Comparison of ENCODE assay signal across 1 cellular context in genomic region chr6:72740135-72740534, GRCh38.
TF ChIP-seq lines count a peak whose summit lies in the region.

No MANE protein-coding gene starts in this region.

TF ChIP-seq in GM12878, 131 proteins besides CTCF, POLR2A, EP300 and RAD21 (continued from another document):
- peak; percentile 84 for TF ChIP-seq ATF2 (IDR thresholded peaks at IDR 0.05; ENCODE audit: low read length)
- peak in 1 of 2 experiments; percentile 62; a peak in 2 of 4 replicates for TF ChIP-seq ETV6 (conservative IDR thresholded peaks at IDR 0.05 in 1 of 2, IDR thresholded peaks at IDR 0.05 in 1 of 2; ENCODE audit: borderline replicate concordance in 1 of 2, low read depth in 1 of 2)
- TF ChIP-seq ZNF207 (IDR thresholded peaks at IDR 0.05; ENCODE audit: borderline replicate concordance), result no peak
- no peak for TF ChIP-seq HDAC2 (IDR thresholded peaks at IDR 0.05)
- peak; percentile 88 for TF ChIP-seq BCL11A (IDR thresholded peaks at IDR 0.05; ENCODE audit: low read depth, low read length)
- no peak for TF ChIP-seq RFX5 (IDR thresholded peaks at IDR 0.05; ENCODE audit: low read depth, low read length)
- no peak for TF ChIP-seq E2F8 (IDR thresholded peaks at IDR 0.05; ENCODE audit: low read depth, partially characterized antibody)
- TF ChIP-seq NBN (IDR thresholded peaks at IDR 0.05), result 0 out of 2 replicates have a peak, but pooled peaks have one; percentile 24
- no peak for TF ChIP-seq SMAD5 (IDR thresholded peaks at IDR 0.05; ENCODE audit: low read depth)
- peak; percentile 95 for TF ChIP-seq JUNB (IDR thresholded peaks at IDR 0.05)
- peak; percentile 51; the same call in 1 of the 2 replicates for TF ChIP-seq ZNF217 (IDR thresholded peaks at IDR 0.05)
- TF ChIP-seq MTA3 (IDR thresholded peaks at IDR 0.05; ENCODE audit: borderline replicate concordance, low read length), result 0 out of 2 replicates have a peak, but pooled peaks have one; percentile 59
- TF ChIP-seq BHLHE40 (IDR thresholded peaks at IDR 0.05; ENCODE audit: borderline replicate concordance in 1 of 2, low read depth in 2 of 2, low read length in 1 of 2), result 0 out of 4 replicates have a peak, but pooled peaks of 1 of the 2 experiments have one; percentile 6
- TF ChIP-seq RUNX3 (IDR thresholded peaks at IDR 0.05; ENCODE audit: low read length), result peak; percentile 80
- TF ChIP-seq CBFB (IDR thresholded peaks at IDR 0.05; ENCODE audit: low read depth), result no peak; the same call in 1 of the 2 replicates
- 0 out of 2 replicates have a peak, but pooled peaks have one; percentile 56 for TF ChIP-seq MEF2A (IDR thresholded peaks at IDR 0.05; ENCODE audit: insufficient read depth, low read depth, low read length)
- peak; percentile 87 for TF ChIP-seq EED (IDR thresholded peaks at IDR 0.05; ENCODE audit: low read depth)
- TF ChIP-seq NFIC (IDR thresholded peaks at IDR 0.05; ENCODE audit: low read depth, low read length), result peak; percentile 80
- peak in 1 of 2 experiments; percentile 27; a peak in 1 of 4 replicates for TF ChIP-seq CEBPB (IDR thresholded peaks at IDR 0.05; ENCODE audit: borderline replicate concordance in 1 of 2, low read depth in 2 of 2, low read length in 2 of 2)
- TF ChIP-seq RELB (IDR thresholded peaks at IDR 0.05; ENCODE audit: low read depth), result peak; percentile 62
- TF ChIP-seq CHD4 (IDR thresholded peaks at IDR 0.05), result no peak
- TF ChIP-seq SRF (IDR thresholded peaks at IDR 0.05; ENCODE audit: low read depth in 2 of 2, low read length in 2 of 2), result 0 out of 4 replicates have a peak, but pooled peaks of 1 of the 2 experiments have one; percentile 54
- peak; percentile 24 for TF ChIP-seq SKIL (IDR thresholded peaks at IDR 0.05; ENCODE audit: low read depth, poor library complexity, severe bottlenecking)
- TF ChIP-seq SMAD1 (IDR thresholded peaks at IDR 0.05; ENCODE audit: low read depth, partially characterized antibody), result no peak
- TF ChIP-seq YBX1 (IDR thresholded peaks at IDR 0.05), result no peak
- TF ChIP-seq IKZF2 (IDR thresholded peaks at IDR 0.05), result peak; percentile 82 to 87
- no peak for TF ChIP-seq HDAC6 (IDR thresholded peaks at IDR 0.05; ENCODE audit: unreplicated experiment)
- peak; percentile 50 for TF ChIP-seq ATF7 (IDR thresholded peaks at IDR 0.05; ENCODE audit: low read depth)
- TF ChIP-seq ATF3 (IDR thresholded peaks at IDR 0.05; ENCODE audit: borderline replicate concordance, extremely low read depth, low read depth, low read length), result no peak
- TF ChIP-seq ZBED1 (IDR thresholded peaks at IDR 0.05; ENCODE audit: borderline replicate concordance), result peak; percentile 43; the same call in 1 of the 2 replicates
- TF ChIP-seq IKZF1 (conservative IDR thresholded peaks at IDR 0.05), result peak; percentile 64
- TF ChIP-seq MYB (IDR thresholded peaks at IDR 0.05; ENCODE audit: borderline replicate concordance, low read depth, low read length), result 0 out of 2 replicates have a peak, but pooled peaks have one; percentile 34
- 0 out of 2 replicates have a peak, but pooled peaks have one; percentile 12 for TF ChIP-seq GATAD2B (conservative IDR thresholded peaks at IDR 0.05; ENCODE audit: low read depth)
- TF ChIP-seq MTA2 (IDR thresholded peaks at IDR 0.05; ENCODE audit: low read depth), result peak; percentile 54; the same call in 1 of the 2 replicates
- 0 out of 2 replicates have a peak, but pooled peaks have one; percentile 33 for TF ChIP-seq FOXM1 (IDR thresholded peaks at IDR 0.05; ENCODE audit: low read depth, low read length)
- 0 out of 2 replicates have a peak, but pooled peaks have one; percentile 26 for TF ChIP-seq BMI1 (IDR thresholded peaks at IDR 0.05; ENCODE audit: borderline replicate concordance)
- TF ChIP-seq JUND (IDR thresholded peaks at IDR 0.05; ENCODE audit: low read depth, low read length), result peak; percentile 89
- no peak for TF ChIP-seq KLF5 (IDR thresholded peaks at IDR 0.05; ENCODE audit: partially characterized antibody)
- peak; percentile 50; the same call in 1 of the 2 replicates for TF ChIP-seq CREB1 (IDR thresholded peaks at IDR 0.05; ENCODE audit: low read depth)
- TF ChIP-seq NR2F1 (conservative IDR thresholded peaks at IDR 0.05), result 0 out of 2 replicates have a peak, but pooled peaks have one; percentile 20
- peak; percentile 26; the same call in 1 of the 2 replicates for TF ChIP-seq TCF12 (IDR thresholded peaks at IDR 0.05; ENCODE audit: low read depth, low read length)
- peak; percentile 56; the same call in 1 of the 2 replicates for TF ChIP-seq GABPA (IDR thresholded peaks at IDR 0.05; ENCODE audit: low read depth)
- peak; percentile 95 for TF ChIP-seq DPF2 (IDR thresholded peaks at IDR 0.05)
- TF ChIP-seq ZNF687 (IDR thresholded peaks at IDR 0.05), result peak; percentile 51; the same call in 1 of the 2 replicates
- no peak for TF ChIP-seq SMARCA5 (IDR thresholded peaks at IDR 0.05)
- TF ChIP-seq SREBF2 (IDR thresholded peaks at IDR 0.05; ENCODE audit: low read length), result no peak
- TF ChIP-seq PAX5 (IDR thresholded peaks at IDR 0.05; ENCODE audit: borderline replicate concordance, low read depth, low read length), result peak; percentile 73; the same call in 1 of the 2 replicates
- peak; percentile 64; the same call in 1 of the 2 replicates for TF ChIP-seq PML (IDR thresholded peaks at IDR 0.05; ENCODE audit: low read length)
- TF ChIP-seq SPI1 (IDR thresholded peaks at IDR 0.05; ENCODE audit: borderline replicate concordance, insufficient read depth, low read depth, low read length), result peak; percentile 90
- 0 out of 2 replicates have a peak, but pooled peaks have one; percentile 31 for TF ChIP-seq STAT3 (IDR thresholded peaks at IDR 0.05; ENCODE audit: low read depth, low read length)
- TF ChIP-seq IRF4 (IDR thresholded peaks at IDR 0.05; ENCODE audit: low read depth, low read length), result peak; percentile 99
